Comparison of ENCODE assay signal across 8 cellular contexts in the genomic region with DNA sequence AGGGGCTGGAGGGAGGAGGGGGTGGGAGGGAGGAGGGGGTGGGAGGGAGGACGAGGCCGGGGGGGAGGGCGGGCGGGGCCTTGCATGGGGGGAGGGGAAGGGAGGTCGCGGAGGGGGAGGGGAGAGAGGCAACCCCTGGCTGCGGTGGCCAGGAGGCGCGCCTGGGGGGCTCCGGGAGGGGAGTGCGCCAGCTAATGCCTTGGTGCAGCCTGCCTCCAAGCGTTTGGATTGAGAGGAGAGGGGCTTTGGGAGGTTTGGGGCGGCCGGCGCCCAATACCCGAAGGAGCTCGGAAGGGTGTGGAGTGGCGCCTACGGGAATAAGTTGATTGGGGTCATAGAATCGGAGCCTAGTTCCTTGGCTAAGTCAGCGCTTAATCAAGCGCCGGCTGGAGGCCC. TPM values are rescaled to one million over a fixed set of nuclear protein-coding genes. Genes with fewer than 3 reads are reported as not detected.
DNase-seq lines count a peak whose midpoint lies in the region; ATAC-seq and TF ChIP-seq lines count a peak whose summit lies in the region.

No MANE protein-coding gene starts in this region.

- DNase-seq in AG10803 (ENCODE audit: low read depth) (peak; percentile 40), H7 (peak; percentile 92), Peyer's patch (peak; percentile 20 to 64 (median 57)), left cardiac atrium (peak; percentile 39), posterior vena cava (ENCODE audit: low spot score) (peak; percentile 86), T1000 (lab: John Stamatoyannopoulos, UW) (no peak)
- peak; percentile 62 for DNase-seq in activated naive CD8-positive, alpha-beta T cell treated with anti-CD3 and anti-CD28 coated beads, Interleukin-2, amount 10 ng/mL, durations not matched to agents 7 days and 5 days

- H3K27me3 Mint-ChIP-seq in activated naive CD8-positive, alpha-beta T cell treated with anti-CD3 and anti-CD28 coated beads, Interleukin-2, amount 10 ng/mL, durations not matched to agents 7 days and 5 days = no peaks in the 10 kb centered on the region

- peak overlapping the region; percentile 93 for H3K27ac Mint-ChIP-seq in activated naive CD8-positive, alpha-beta T cell treated with anti-CD3 and anti-CD28 coated beads, Interleukin-2, amount 10 ng/mL, durations not matched to agents 7 days and 5 days

- intact Hi-C loops in left cardiac atrium (cut with DNase I) = loop anchor here in 1 of 2 donors (5.0 kb wide), 1 partner anchor 42 kb away; no protein-coding TSS in a partner anchor
- intact Hi-C loops in posterior vena cava (cut with DNase I) = no loop called here

- no peak for TF ChIP-seq POLR2A in Peyer's patch (IDR thresholded peaks at IDR 0.05)

- TF ChIP-seq CTCF in AG10803 (conservative IDR thresholded peaks at IDR 0.05; ENCODE audit: low read length) (no peak), Peyer's patch (IDR thresholded peaks at IDR 0.05) (no peak)

- H3K9me3 ChIP-seq in Peyer's patch = no peaks in the 10 kb centered on the region

- peaks cover 26% of the 10 kb centered on the region for H3K4me1 Mint-ChIP-seq in activated naive CD8-positive, alpha-beta T cell treated with anti-CD3 and anti-CD28 coated beads, Interleukin-2, amount 10 ng/mL, durations not matched to agents 7 days and 5 days

- H3K9me3 Mint-ChIP-seq in activated naive CD8-positive, alpha-beta T cell treated with anti-CD3 and anti-CD28 coated beads, Interleukin-2, amount 10 ng/mL, durations not matched to agents 7 days and 5 days = no peaks in the 10 kb centered on the region

- H3K27ac ChIP-seq in Peyer's patch = peak overlapping the region; percentile 89 to 99 (median 94)

- peaks cover 0 to 22% (median 0%) of the 10 kb centered on the region in 4 donors for H3K4me1 ChIP-seq in Peyer's patch

- no peaks in the 10 kb centered on the region; the same call in 1 of the 2 replicates for H3K27me3 ChIP-seq in H7 (ENCODE audit: control insufficient read depth, insufficient read depth, low read length)
- H3K27me3 ChIP-seq in Peyer's patch = no peaks in the 10 kb centered on the region

- H3K4me3 Mint-ChIP-seq in activated naive CD8-positive, alpha-beta T cell treated with anti-CD3 and anti-CD28 coated beads, Interleukin-2, amount 10 ng/mL, durations not matched to agents 7 days and 5 days = peak overlapping the region; percentile 90

- H3K36me3 ChIP-seq in H7 (replicated peaks; ENCODE audit: control insufficient read depth, insufficient read depth, low read length) (peaks cover 2% of the 10 kb centered on the region), Peyer's patch (peaks cover 0 to 11% (median 0%) of the 10 kb centered on the region in 3 donors)

- no peak for ATAC-seq in activated naive CD8-positive, alpha-beta T cell treated with anti-CD3 and anti-CD28 coated beads, Interleukin-2, amount 10 ng/mL, durations not matched to agents 7 days and 5 days (ENCODE audit: low read depth)
- ATAC-seq in left cardiac atrium = peak; percentile 17 to 42
- no peak for ATAC-seq in HG02588 (IDR thresholded peaks at IDR 0.05; ENCODE audit: unreplicated experiment)

- H3K36me3 Mint-ChIP-seq in activated naive CD8-positive, alpha-beta T cell treated with anti-CD3 and anti-CD28 coated beads, Interleukin-2, amount 10 ng/mL, durations not matched to agents 7 days and 5 days = peaks cover 16% of the 10 kb centered on the region

- POLR2A ChIA-PET in activated naive CD8-positive, alpha-beta T cell treated with anti-CD3 and anti-CD28 coated beads, Interleukin-2, amount 10 ng/mL, durations not matched to agents 7 days and 5 days (lab: Charles Lee) = interaction anchor here (1.0 to 2.3 kb wide), 4 partner anchors 16 to 308 kb away, joined by 4 to 9 read pairs (median 6); a partner anchor contains a TSS

- H3K4me3 ChIP-seq in AG10803 (ENCODE audit: low read length) = peak overlapping the region; percentile 85
- H3K4me3 ChIP-seq in H7 (ENCODE audit: insufficient read depth, low read depth, low read length) = peak overlapping the region; percentile 81
- peak overlapping the region; percentile 82 to 92 (median 86) for H3K4me3 ChIP-seq in Peyer's patch

RNA-seq across cellular contexts. Expression of a gene that starts 0.5 kb away (rescaled TPM):
- 66.4 and 70.9 TPM in 2 replicates for total RNA-seq in H7 (2014; rRNA removed; shearing (Covaris generic))
- total RNA-seq in Peyer's patch = 100 to 1,000 TPM in 3 of 4 donors, 10 to 100 TPM in 1; 75.1 to 188 (median 141) TPM
- total RNA-seq in activated naive CD8-positive, alpha-beta T cell treated with anti-CD3 and anti-CD28 coated beads, Interleukin-2, amount 10 ng/mL, durations not matched to agents 7 days and 5 days = 10 to 100 TPM; 45.1 to 48.4 TPM
- total RNA-seq in left cardiac atrium = 10 to 100 TPM; 86.5 to 93.9 TPM
- 10 to 100 TPM; 67.7 to 69.0 TPM for total RNA-seq in posterior vena cava

Comparison
In these comparisons a context has a peak if more than half of its experiments do, and no peak if none do; other contexts are left out.
1. ATAC-seq: peak in left cardiac atrium (2 of 2); none in activated naive CD8-positive, alpha-beta T cell treated with anti-CD3 and anti-CD28 coated beads, Interleukin-2, amount 10 ng/mL, durations not matched to agents 7 days and 5 days (single experiment) and HG02588 (single experiment).
2. Peak in every context shown above with its lines, with median percentiles within 50 percentile points of each other: H3K4me3 ChIP-seq.